ENCODE assay signal across 11 cellular contexts in genomic region chr2:208366215-208367132, GRCh38. TPM values are rescaled to one million over a fixed set of nuclear protein-coding genes. Genes with fewer than 3 reads are reported as not detected.
DNase-seq lines count a peak whose midpoint lies in the region; ATAC-seq, FAIRE-seq and TF ChIP-seq lines count a peak whose summit lies in the region.
"Had no signal": no experiment of that assay in that cellular context is flagged by ENCODE, and none has a peak within 500 bp of the region (broad histone marks: within the 10 kb centered on the region; RNA-seq: fewer than 3 reads in every experiment).

No MANE protein-coding gene starts in this region.

- DNase-seq in memory B cell (ENCODE audit: low spot score in 2 of 2) (peak in 1 of 2 donors; percentile 33), pancreas (no peak), G401 (ENCODE audit: low spot score) (no peak), RPMI8226 (no peak)
- DNase-seq in activated CD4-positive, alpha-beta memory T cell treated with anti-CD3 and anti-CD28 coated beads for 36 hours, result no peak
- DNase-seq: DMS53, immature natural killer cell had no signal

- no peaks in the 10 kb centered on the region for H3K27me3 Mint-ChIP-seq in memory B cell
- peaks cover 3% of the 10 kb centered on the region for H3K27me3 Mint-ChIP-seq in activated CD4-positive, alpha-beta memory T cell treated with anti-CD3 and anti-CD28 coated beads for 36 hours

- ATAC-seq in GM18873 (IDR thresholded peaks at IDR 0.05; ENCODE audit: low FRiP score, unreplicated experiment) (peak; percentile 68), GM21786 (IDR thresholded peaks at IDR 0.05; ENCODE audit: unreplicated experiment) (peak; percentile 70), HG03439 (IDR thresholded peaks at IDR 0.05; ENCODE audit: unreplicated experiment) (peak; percentile 76), memory B cell (ENCODE audit: low read depth) (peak; percentile 83), pancreas (no peak)

- TF ChIP-seq CTCF in pancreas (IDR thresholded peaks at IDR 0.05), result no peak

- H3K36me3 Mint-ChIP-seq in memory B cell, result peaks cover 5% of the 10 kb centered on the region
- peaks cover 6% of the 10 kb centered on the region for H3K36me3 Mint-ChIP-seq in activated CD4-positive, alpha-beta memory T cell treated with anti-CD3 and anti-CD28 coated beads for 36 hours

- H3K4me1 Mint-ChIP-seq in memory B cell, result peaks cover 12% of the 10 kb centered on the region
- peaks cover 6% of the 10 kb centered on the region for H3K4me1 Mint-ChIP-seq in activated CD4-positive, alpha-beta memory T cell treated with anti-CD3 and anti-CD28 coated beads for 36 hours (ENCODE audit: low read depth)

- no peaks in the 10 kb centered on the region for H3K27me3 ChIP-seq in pancreas

- H3K9me3 Mint-ChIP-seq in memory B cell, result peaks cover 4% of the 10 kb centered on the region
- H3K9me3 Mint-ChIP-seq in activated CD4-positive, alpha-beta memory T cell treated with anti-CD3 and anti-CD28 coated beads for 36 hours, result peaks cover 11% of the 10 kb centered on the region

- peak overlapping the region; percentile 97 for H3K27ac Mint-ChIP-seq in memory B cell
- H3K27ac Mint-ChIP-seq in activated CD4-positive, alpha-beta memory T cell treated with anti-CD3 and anti-CD28 coated beads for 36 hours, result no peak overlapping the region
- H3K27ac Mint-ChIP-seq: immature natural killer cell had no signal

- peaks cover 0 to 4% (median 0%) of the 10 kb centered on the region in 3 donors for H3K4me1 ChIP-seq in pancreas

- CTCF ChIA-PET in activated CD4-positive, alpha-beta memory T cell treated with anti-CD3 and anti-CD28 coated beads for 36 hours (lab: Charles Lee), result no interaction called here

- peak overlapping the region; percentile 79 for H3K4me3 Mint-ChIP-seq in memory B cell
- H3K4me3 Mint-ChIP-seq in activated CD4-positive, alpha-beta memory T cell treated with anti-CD3 and anti-CD28 coated beads for 36 hours, result no peak overlapping the region
- H3K4me3 Mint-ChIP-seq: immature natural killer cell had no signal

- in situ Hi-C loops in G401 (cut with HindIII; ENCODE audit: low sequenced_read_pairs), result no loop called here

- POLR2A ChIA-PET in activated CD4-positive, alpha-beta memory T cell treated with anti-CD3 and anti-CD28 coated beads for 36 hours (lab: Charles Lee), result no interaction called here

- H3K27ac ChIP-seq in pancreas, result no peak overlapping the region

- intact Hi-C loops in pancreas (cut with DNase I), result no loop called here
- intact Hi-C loops in activated CD4-positive, alpha-beta memory T cell treated with anti-CD3 and anti-CD28 coated beads for 36 hours (cut with micrococcal nuclease), result no loop called here

- 92 to 97% methylated on average over 4 of the region's 4 CpGs for WGBS in pancreas, 2 donors

- H3K36me3 ChIP-seq in pancreas, result no peaks in the 10 kb centered on the region

- no peaks in the 10 kb centered on the region for H3K9me3 ChIP-seq in pancreas

- no peak for FAIRE-seq in pancreas (lab: Jason Lieb, UNC)
- FAIRE-seq: endothelial cell of umbilical vein had no signal

- no peak overlapping the region for H3K4me3 ChIP-seq in pancreas

RNA-seq across cellular contexts. Expression of gene PTH2R, which starts 40.1 kb away (rescaled TPM):
- total RNA-seq in pancreas, result under 1 TPM; 0.19 to 0.62 (median 0.46) TPM
- polyA plus RNA-seq in pancreas, result 1 to 10 TPM in 1 of 2 donors, under 1 TPM in 1; 0.49 to 1.5 TPM
- under 1 TPM in 1 of 2 experiments, not detected in 1; 0.10 TPM for total RNA-seq in activated CD4-positive, alpha-beta memory T cell treated with anti-CD3 and anti-CD28 coated beads for 36 hours
- total RNA-seq in G401 (2014; rRNA removed; shearing (Covaris generic)), result 0.54 TPM in 1 of 2 replicates, not detected in the other
- total RNA-seq: endothelial cell of umbilical vein had no signal
- polyA plus RNA-seq: endothelial cell of umbilical vein had no signal

Comparison
In these comparisons a context has a peak if more than half of its experiments do, and no peak if none do; other contexts are left out.
1. ATAC-seq: peak in GM18873 (single experiment), GM21786 (single experiment), HG03439 (single experiment) and memory B cell (single experiment); none in pancreas (0 of 4).